ENCODE assay signal across 8 cellular contexts in the genomic region with DNA sequence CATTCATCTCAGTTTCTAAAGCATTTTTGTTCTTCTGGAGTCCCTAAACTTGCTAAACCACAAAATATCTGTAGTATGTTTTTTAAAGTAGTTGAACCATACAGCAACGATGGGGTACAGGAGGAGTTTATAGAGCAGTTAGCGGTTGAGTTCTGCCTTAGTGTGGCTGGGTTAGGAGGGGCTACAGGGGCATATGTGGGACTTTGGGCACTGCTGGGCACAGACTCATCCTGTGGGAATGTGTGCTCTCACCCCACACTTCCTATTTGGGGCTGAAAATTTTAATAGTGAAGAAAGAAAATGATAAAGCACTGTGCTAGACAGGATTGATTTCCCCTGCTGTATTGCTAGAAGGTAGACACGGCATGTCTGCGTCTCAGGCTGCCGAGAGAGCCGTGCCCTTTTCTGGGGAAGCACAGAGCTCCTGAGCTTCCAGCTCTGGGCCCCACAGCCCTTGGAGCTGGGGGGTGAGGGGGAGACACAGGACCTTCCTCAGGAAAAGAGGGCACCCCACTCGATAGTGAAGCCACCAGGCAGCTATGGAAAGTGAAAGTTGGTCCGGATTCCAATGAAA.
A peak's percentile ranks its signal among the peaks of the same experiment; 100 is the strongest.
DNase-seq lines count a peak whose midpoint lies in the region; ATAC-seq, FAIRE-seq and TF ChIP-seq lines count a peak whose summit lies in the region.

No MANE protein-coding gene starts in this region.

- WGBS in spleen, 5 donors: 12 to 27% (median 18%) methylated on average over 8 of the region's 8 CpGs

- intact Hi-C loops in A673 (cut with micrococcal nuclease; ENCODE audit: unreplicated experiment) (no loop called here), Right ventricle myocardium superior (cut with DNase I) (no loop called here), spleen (cut with DNase I; ENCODE audit: low total_unique reads) (no loop called here)

- FAIRE-seq in GM19239 (lab: Jason Lieb, UNC): peak; percentile 35

- TSS peak; percentile 97 for BruUV-seq in A673 (replicated peaks; lab: Mats Ljungman, UMichigan)

- POLR2A ChIA-PET in A673 (lab: Charles Lee; ENCODE audit: low non-redundant PET): interaction anchor here (0.6 to 0.7 kb wide), 2 partner anchors 25 to 34 kb away, joined by 3 read pairs; no protein-coding TSS in a partner anchor
- POLR2A ChIA-PET in WTC11 (lab: Charles Lee): no interaction called here

- no peaks in the 10 kb centered on the region for H3K36me3 Mint-ChIP-seq in WTC11

- peak overlapping the region; percentile 61 for H3K4me3 Mint-ChIP-seq in WTC11

- DNase-seq in A673 (ENCODE audit: low spot score): peak; percentile 54
- DNase-seq in GM19239 (ENCODE audit: insufficient read length, low spot score): no peak
- no peak for DNase-seq in WTC11 (ENCODE audit: low spot score)
- peak; percentile 47 for DNase-seq in Right ventricle myocardium superior
- DNase-seq in spleen: peak; percentile 71

- H3K27ac ChIP-seq in A673 (ENCODE audit: low read depth, low read length, poor library complexity, severe bottlenecking) (peak overlapping the region; percentile 100), spleen (peak overlapping the region; percentile 84 to 99 (median 98))

- H3K9me3 ChIP-seq in A673 (ENCODE audit: low read depth, low read length, poor library complexity, severe bottlenecking) (no peaks in the 10 kb centered on the region), spleen (no peaks in the 10 kb centered on the region)

- peaks cover 33% of the 10 kb centered on the region for H3K4me1 ChIP-seq in A673 (ENCODE audit: insufficient read depth, low read length, poor library complexity, severe bottlenecking)
- H3K4me1 ChIP-seq in spleen: peaks cover 2 to 87% (median 81%) of the 10 kb centered on the region in 6 donors

- H3K4me3 ChIP-seq in A673 (ENCODE audit: low read depth, low read length, poor library complexity, severe bottlenecking) (peak overlapping the region; percentile 87), spleen (peak overlapping the region in 7 of 8 donors; percentile 74 to 97 (median 83))

- peaks cover 13% of the 10 kb centered on the region for H3K36me3 ChIP-seq in A673 (ENCODE audit: insufficient read depth, low read length, poor library complexity, severe bottlenecking)
- peaks cover 0 to 9% (median 0%) of the 10 kb centered on the region in 6 donors for H3K36me3 ChIP-seq in spleen

- no peak overlapping the region for H3K27ac Mint-ChIP-seq in WTC11

- no peak for TF ChIP-seq CTCF in A673 (conservative IDR thresholded peaks at IDR 0.05; ENCODE audit: low read depth, low read length)
- TF ChIP-seq CTCF in WTC11 (IDR thresholded peaks at IDR 0.05): no peak
- no peak for TF ChIP-seq CTCF in spleen (IDR thresholded peaks at IDR 0.05 in 8 of 11, conservative IDR thresholded peaks at IDR 0.05 in 3 of 11)

- peaks cover 14% of the 10 kb centered on the region for H3K4me1 Mint-ChIP-seq in WTC11

- no peaks in the 10 kb centered on the region for H3K9me3 Mint-ChIP-seq in WTC11

- TF ChIP-seq POLR2A in spleen (IDR thresholded peaks at IDR 0.05): no peak

- CTCF ChIA-PET in A673 (lab: Charles Lee): no interaction called here
- CTCF ChIA-PET in WTC11 (lab: Charles Lee): interaction anchor here (1.3 to 2.7 kb wide), 2 partner anchors 33 to 62 kb away, joined by 3 to 28 read pairs; no protein-coding TSS in a partner anchor

- ATAC-seq in WTC11 (no peak), Right ventricle myocardium superior (ENCODE audit: poor library complexity) (no peak), GM18861 (IDR thresholded peaks at IDR 0.05; ENCODE audit: unreplicated experiment) (no peak), GM19467 (IDR thresholded peaks at IDR 0.05; ENCODE audit: unreplicated experiment) (no peak), HG02884 (IDR thresholded peaks at IDR 0.05; ENCODE audit: unreplicated experiment) (no peak)

- no peaks in the 10 kb centered on the region for H3K27me3 ChIP-seq in A673 (replicated peaks; ENCODE audit: insufficient read depth, low read depth, low read length, poor library complexity)
- peaks cover 0 to 3% (median 0%) of the 10 kb centered on the region in 7 donors for H3K27me3 ChIP-seq in spleen (replicated peaks in 1 of 7)

- H3K27me3 Mint-ChIP-seq in WTC11 (ENCODE audit: low read depth): peaks cover 73% of the 10 kb centered on the region

TF ChIP-seq in WTC11, 78 proteins besides CTCF, POLR2A, EP300 and RAD21 (continues in another document):
- no peak for TF ChIP-seq RORB (CRISPR knock-in tag; IDR thresholded peaks at IDR 0.05)
- no peak for TF ChIP-seq IRF2 (CRISPR knock-in tag; IDR thresholded peaks at IDR 0.05; ENCODE audit: borderline replicate concordance, low read depth)
- no peak for TF ChIP-seq ELF4 (CRISPR knock-in tag; IDR thresholded peaks at IDR 0.05; ENCODE audit: low read depth)
- TF ChIP-seq, protein P1, sequence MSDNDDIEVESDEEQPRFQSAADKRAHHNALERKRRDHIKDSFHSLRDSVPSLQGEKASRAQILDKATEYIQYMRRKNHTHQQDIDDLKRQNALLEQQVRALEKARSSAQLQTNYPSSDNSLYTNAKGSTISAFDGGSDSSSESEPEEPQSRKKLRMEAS (CRISPR knock-in tag; IDR thresholded peaks at IDR 0.05): no peak
- TF ChIP-seq, protein P2, sequence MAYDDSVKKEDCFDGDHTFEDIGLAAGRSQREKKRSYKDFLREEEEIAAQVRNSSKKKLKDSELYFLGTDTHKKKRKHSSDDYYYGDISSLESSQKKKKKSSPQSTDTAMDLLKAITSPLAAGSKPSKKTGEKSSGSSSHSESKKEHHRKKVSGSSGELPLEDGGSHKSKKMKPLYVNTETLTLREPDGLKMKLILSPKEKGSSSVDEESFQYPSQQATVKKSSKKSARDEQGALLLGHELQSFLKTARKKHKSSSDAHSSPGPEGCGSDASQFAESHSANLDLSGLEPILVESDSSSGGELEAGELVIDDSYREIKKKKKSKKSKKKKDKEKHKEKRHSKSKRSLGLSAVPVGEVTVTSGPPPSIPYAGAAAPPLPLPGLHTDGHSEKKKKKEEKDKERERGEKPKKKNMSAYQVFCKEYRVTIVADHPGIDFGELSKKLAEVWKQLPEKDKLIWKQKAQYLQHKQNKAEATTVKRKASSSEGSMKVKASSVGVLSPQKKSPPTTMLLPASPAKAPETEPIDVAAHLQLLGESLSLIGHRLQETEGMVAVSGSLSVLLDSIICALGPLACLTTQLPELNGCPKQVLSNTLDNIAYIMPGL (CRISPR knock-in tag; IDR thresholded peaks at IDR 0.05): no peak
- TF ChIP-seq, protein P3, sequence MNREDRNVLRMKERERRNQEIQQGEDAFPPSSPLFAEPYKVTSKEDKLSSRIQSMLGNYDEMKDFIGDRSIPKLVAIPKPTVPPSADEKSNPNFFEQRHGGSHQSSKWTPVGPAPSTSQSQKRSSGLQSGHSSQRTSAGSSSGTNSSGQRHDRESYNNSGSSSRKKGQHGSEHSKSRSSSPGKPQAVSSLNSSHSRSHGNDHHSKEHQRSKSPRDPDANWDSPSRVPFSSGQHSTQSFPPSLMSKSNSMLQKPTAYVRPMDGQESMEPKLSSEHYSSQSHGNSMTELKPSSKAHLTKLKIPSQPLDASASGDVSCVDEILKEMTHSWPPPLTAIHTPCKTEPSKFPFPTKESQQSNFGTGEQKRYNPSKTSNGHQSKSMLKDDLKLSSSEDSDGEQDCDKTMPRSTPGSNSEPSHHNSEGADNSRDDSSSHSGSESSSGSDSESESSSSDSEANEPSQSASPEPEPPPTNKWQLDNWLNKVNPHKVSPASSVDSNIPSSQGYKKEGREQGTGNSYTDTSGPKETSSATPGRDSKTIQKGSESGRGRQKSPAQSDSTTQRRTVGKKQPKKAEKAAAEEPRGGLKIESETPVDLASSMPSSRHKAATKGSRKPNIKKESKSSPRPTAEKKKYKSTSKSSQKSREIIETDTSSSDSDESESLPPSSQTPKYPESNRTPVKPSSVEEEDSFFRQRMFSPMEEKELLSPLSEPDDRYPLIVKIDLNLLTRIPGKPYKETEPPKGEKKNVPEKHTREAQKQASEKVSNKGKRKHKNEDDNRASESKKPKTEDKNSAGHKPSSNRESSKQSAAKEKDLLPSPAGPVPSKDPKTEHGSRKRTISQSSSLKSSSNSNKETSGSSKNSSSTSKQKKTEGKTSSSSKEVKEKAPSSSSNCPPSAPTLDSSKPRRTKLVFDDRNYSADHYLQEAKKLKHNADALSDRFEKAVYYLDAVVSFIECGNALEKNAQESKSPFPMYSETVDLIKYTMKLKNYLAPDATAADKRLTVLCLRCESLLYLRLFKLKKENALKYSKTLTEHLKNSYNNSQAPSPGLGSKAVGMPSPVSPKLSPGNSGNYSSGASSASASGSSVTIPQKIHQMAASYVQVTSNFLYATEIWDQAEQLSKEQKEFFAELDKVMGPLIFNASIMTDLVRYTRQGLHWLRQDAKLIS (CRISPR knock-in tag; IDR thresholded peaks at IDR 0.05; ENCODE audit: borderline replicate concordance): no peak
- TF ChIP-seq, protein P4, sequence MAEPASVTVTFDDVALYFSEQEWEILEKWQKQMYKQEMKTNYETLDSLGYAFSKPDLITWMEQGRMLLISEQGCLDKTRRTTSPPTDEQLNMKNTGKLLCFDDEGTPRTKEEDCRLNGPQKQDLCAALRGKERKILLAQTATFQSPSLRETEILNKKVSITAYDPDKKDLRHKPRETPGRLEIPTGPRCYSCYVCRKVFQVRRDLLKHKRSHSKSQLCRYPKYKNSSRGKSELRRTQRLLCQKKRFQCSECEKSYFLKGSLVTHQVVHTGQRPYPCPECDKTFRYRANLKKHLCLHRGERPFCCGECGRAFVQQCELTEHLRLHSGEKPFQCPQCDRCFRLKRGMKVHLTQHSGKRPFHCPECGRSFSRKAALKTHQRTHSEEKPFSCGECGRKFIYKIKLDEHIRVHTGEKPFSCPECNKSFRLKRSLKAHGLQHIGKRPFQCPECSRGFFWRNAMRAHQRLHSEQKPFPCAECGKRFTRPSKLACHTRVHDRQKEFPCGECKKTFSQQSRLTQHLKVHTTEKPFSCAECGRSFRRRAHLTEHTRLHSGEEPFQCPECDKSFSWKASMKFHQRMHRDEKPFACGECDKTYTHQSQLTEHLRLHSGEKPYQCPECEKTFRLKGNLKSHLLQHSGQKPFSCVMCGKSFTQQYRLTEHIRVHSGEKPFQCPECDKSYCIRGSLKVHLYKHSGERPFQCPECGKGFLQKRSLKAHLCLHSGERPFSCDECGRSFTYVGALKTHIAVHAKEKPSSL (CRISPR knock-in tag; conservative IDR thresholded peaks at IDR 0.05): no peak
- TF ChIP-seq, protein P5, sequence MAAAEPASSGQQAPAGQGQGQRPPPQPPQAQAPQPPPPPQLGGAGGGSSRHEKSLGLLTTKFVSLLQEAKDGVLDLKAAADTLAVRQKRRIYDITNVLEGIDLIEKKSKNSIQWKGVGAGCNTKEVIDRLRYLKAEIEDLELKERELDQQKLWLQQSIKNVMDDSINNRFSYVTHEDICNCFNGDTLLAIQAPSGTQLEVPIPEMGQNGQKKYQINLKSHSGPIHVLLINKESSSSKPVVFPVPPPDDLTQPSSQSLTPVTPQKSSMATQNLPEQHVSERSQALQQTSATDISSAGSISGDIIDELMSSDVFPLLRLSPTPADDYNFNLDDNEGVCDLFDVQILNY (CRISPR knock-in tag; IDR thresholded peaks at IDR 0.05): no peak

Comparison
In these comparisons a context has a peak if more than half of its experiments do, and no peak if none do; other contexts are left out.
1. DNase-seq: peak in A673 (single experiment), Right ventricle myocardium superior (single experiment) and spleen (single experiment); none in GM19239 (single experiment) and WTC11 (single experiment).